ENCODE assay signal across 16 cellular contexts in the genomic region with DNA sequence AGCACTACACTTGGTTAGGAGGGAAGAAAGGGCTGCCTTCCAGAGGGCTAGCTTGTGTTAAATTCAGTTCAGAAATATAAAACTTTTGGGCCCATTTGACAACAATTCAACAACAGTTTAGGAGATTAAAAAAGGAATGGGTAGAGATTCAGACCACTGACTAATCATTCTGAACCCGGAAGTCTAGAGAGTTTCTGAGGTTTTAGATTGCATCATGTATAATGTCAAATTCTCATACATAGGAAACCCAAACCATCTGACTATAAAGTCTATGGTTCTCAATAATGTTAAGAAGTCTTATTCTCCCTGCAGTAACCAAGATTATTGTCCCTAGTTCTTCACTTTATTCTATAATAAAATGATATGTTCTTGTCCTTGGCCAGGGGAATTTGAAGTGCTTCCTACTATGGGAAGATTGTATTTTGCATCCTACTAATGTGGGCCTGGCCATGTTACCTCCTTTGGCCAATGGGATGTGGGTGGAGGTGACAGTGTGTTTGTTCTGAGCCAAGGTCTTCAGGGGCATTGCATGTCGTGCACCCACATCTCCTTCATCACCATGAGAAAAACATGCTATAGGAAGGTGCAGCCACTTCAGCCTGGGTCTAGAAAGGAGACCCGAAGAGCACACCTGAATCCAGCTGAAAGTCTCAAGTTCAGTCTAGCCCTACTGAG.
DNase-seq lines count a peak whose midpoint lies in the region; ATAC-seq and TF ChIP-seq lines count a peak whose summit lies in the region.
"Had no signal": no experiment of that assay in that cellular context is flagged by ENCODE, and none has a peak within 500 bp of the region (broad histone marks: within the 10 kb centered on the region; RNA-seq: fewer than 3 reads in every experiment).

No MANE protein-coding gene starts in this region.

- DNase-seq in HFFc6 (no peak), PC-9 (no peak), glomerular visceral epithelial cell (ENCODE audit: extremely low spot score) (peak; percentile 8), NCI-H524 treated with DMSO at 0.1 percent for 48 hours (lab: John Stamatoyannopoulos, UW) (no peak), HK-2 (ENCODE audit: unreplicated experiment) (no peak)
- DNase-seq: colonic mucosa; H9; NCI-H1105; pancreas; stimulated activated CD4-positive, alpha-beta T cell treated with anti-CD3 and anti-CD28 coated beads, Interleukin-4, amount 100 ng/mL, for 24 hours had no signal

- H3K4me1 ChIP-seq in PC-9 (replicated peaks; ENCODE audit: insufficient read depth), result peaks cover 7% of the 10 kb centered on the region
- H3K4me1 ChIP-seq: colonic mucosa, pancreas, suprapubic skin had no signal

- H3F3A ChIP-seq in PC-9 (ENCODE audit: insufficient read depth, low read depth), result no peaks in the 10 kb centered on the region

- TF ChIP-seq CTCF in HFFc6 (IDR thresholded peaks at IDR 0.05) (no peak), PC-9 (conservative IDR thresholded peaks at IDR 0.05) (no peak)

- intact Hi-C loops in PC-9 (cut with micrococcal nuclease; ENCODE audit: unreplicated experiment), result no loop called here

- CTCF ChIA-PET in PC-9 (lab: Charles Lee), result no interaction called here

- 0 out of 2 replicates have a peak, but pooled peaks cover 4% of the 10 kb centered on the region for H3K9me2 ChIP-seq in PC-9 (ENCODE audit: insufficient read depth)

- peak overlapping the region; percentile 23; the same call in 1 of the 2 replicates for H3K27ac ChIP-seq in PC-9
- H3K27ac ChIP-seq: colonic mucosa, pancreas, suprapubic skin had no signal

- no TSS peak for BruUV-seq in PC-9 (replicated peaks; lab: Mats Ljungman, UMichigan)

- H3K4me3 ChIP-seq in PC-9, result no peak overlapping the region
- H3K4me3 ChIP-seq: colonic mucosa, lung, pancreas, suprapubic skin had no signal

- H3K4me2 ChIP-seq in PC-9, result no peak overlapping the region

- POLR2A ChIA-PET in PC-9 (lab: Charles Lee; ENCODE audit: unreplicated experiment), result interaction anchor here (0.7 kb wide), 1 partner anchor 11 kb away, joined by 7 read pairs; no protein-coding TSS in a partner anchor

- ATAC-seq in GM18867 (IDR thresholded peaks at IDR 0.05; ENCODE audit: unreplicated experiment) (peak; percentile 78), HG03139 (IDR thresholded peaks at IDR 0.05; ENCODE audit: unreplicated experiment) (no peak), HG03025 (IDR thresholded peaks at IDR 0.05; ENCODE audit: low FRiP score, unreplicated experiment) (no peak)

- H3K36me3 Mint-ChIP-seq in HFFc6 (ENCODE audit: low read depth), result no peaks in the 10 kb centered on the region

- peaks cover 13% of the 10 kb centered on the region for H3K4me1 Mint-ChIP-seq in HFFc6 (ENCODE audit: low read depth)
- H3K4me1 Mint-ChIP-seq: H9 had no signal

- H3K27me3 ChIP-seq in PC-9 (ENCODE audit: insufficient read depth, low read depth), result no peaks in the 10 kb centered on the region
- H3K27me3 ChIP-seq: colonic mucosa, pancreas, suprapubic skin had no signal

- H3K79me2 ChIP-seq in PC-9 (ENCODE audit: low read depth), result no peaks in the 10 kb centered on the region

- H2AFZ ChIP-seq in PC-9, result peak overlapping the region; percentile 4; the same call in 1 of the 2 replicates

- no peaks in the 10 kb centered on the region for H3K36me3 ChIP-seq in PC-9 (ENCODE audit: low read depth)
- H3K36me3 ChIP-seq: colonic mucosa, pancreas, suprapubic skin had no signal

- peaks cover 1% of the 10 kb centered on the region; the same call in 1 of the 2 replicates for H3K27me3 Mint-ChIP-seq in HFFc6 (ENCODE audit: insufficient read depth)

- H3K4me3 Mint-ChIP-seq in HFFc6, result no peak overlapping the region
- H3K4me3 Mint-ChIP-seq: H9 had no signal

- no peaks in the 10 kb centered on the region for H4K20me1 ChIP-seq in PC-9 (ENCODE audit: insufficient read depth)

- H3K27ac Mint-ChIP-seq in HFFc6, result peak overlapping the region; percentile 18; the same call in 1 of the 2 replicates
- H3K27ac Mint-ChIP-seq: activated T-helper 2 cell treated with anti-CD3 and anti-CD28 coated beads, Interferon-gamma antibody, Interleukin-2, Interleukin-4, amounts not matched to agents 10 μg/mL and 5 μg/mL and 100 μg/mL, durations not matched to agents 14 hours and 24 hours and 36 hours; H9 had no signal

- H3K9me3 ChIP-seq in PC-9 (ENCODE audit: insufficient read depth, low read depth), result no peaks in the 10 kb centered on the region
- H3K9me3 ChIP-seq: colonic mucosa, pancreas, suprapubic skin had no signal

- no peaks in the 10 kb centered on the region for H3K9me3 Mint-ChIP-seq in HFFc6
- H3K9me3 Mint-ChIP-seq: activated T-helper 2 cell treated with anti-CD3 and anti-CD28 coated beads, Interferon-gamma antibody, Interleukin-2, Interleukin-4, amounts not matched to agents 10 μg/mL and 5 μg/mL and 100 μg/mL, durations not matched to agents 14 hours and 24 hours and 36 hours; H9 had no signal
